In genomic region chr2:71494523-71495155, GRCh38 we compare ENCODE assay signal across 16 cellular contexts. TPM values are rescaled to one million over a fixed set of nuclear protein-coding genes. Genes with fewer than 3 reads are reported as not detected.
DNase-seq lines count a peak whose midpoint lies in the region; ATAC-seq, FAIRE-seq and TF ChIP-seq lines count a peak whose summit lies in the region.
"Had no signal": no experiment of that assay in that cellular context is flagged by ENCODE, and none has a peak within 500 bp of the region (broad histone marks: within the 10 kb centered on the region; RNA-seq: fewer than 3 reads in every experiment).

No MANE protein-coding gene starts in this region.

- no peak overlapping the region for H3K4me3 ChIP-seq in keratinocyte (ENCODE audit: control insufficient read depth in 2 of 3, extremely low read depth in 1 of 3, insufficient read depth in 2 of 3, low read depth in 1 of 3, low read length in 3 of 3)
- no peak overlapping the region for H3K4me3 ChIP-seq in trophoblast cell (ENCODE audit: low read depth, low read length)
- H3K4me3 ChIP-seq in colonic mucosa, result no peak overlapping the region
- H3K4me3 ChIP-seq: Peyer's patch, SJCRH30 had no signal

- H3K27ac ChIP-seq in keratinocyte (ENCODE audit: control insufficient read depth, insufficient read depth, low read length) (no peak overlapping the region), trophoblast cell (ENCODE audit: low read depth, low read length) (no peak overlapping the region), colonic mucosa (no peak overlapping the region)
- H3K27ac ChIP-seq: Peyer's patch, SJCRH30 had no signal

- FAIRE-seq in keratinocyte (lab: Jason Lieb, UNC), result peak; percentile 5
- FAIRE-seq: A204.1 had no signal

- no peak for ATAC-seq in HG02571 (IDR thresholded peaks at IDR 0.05; ENCODE audit: unreplicated experiment)

- WGBS in trophoblast cell (ENCODE audit: extremely low coverage, insufficient coverage, insufficient read length), result no CpG with 5 or more reads among the region's 1 CpG

- no peak overlapping the region for H3K9ac ChIP-seq in keratinocyte (ENCODE audit: control insufficient read depth, extremely low read depth, insufficient read depth, low read length)
- H3K9ac ChIP-seq in trophoblast cell (ENCODE audit: low read length), result no peak overlapping the region
- no peak overlapping the region for H3K9ac ChIP-seq in colonic mucosa (ENCODE audit: low read depth in 2 of 2, low read length in 2 of 2)

- H2BK12ac ChIP-seq in trophoblast cell (ENCODE audit: low read length), result peak overlapping the region; percentile 28

- peaks cover 1% of the 10 kb centered on the region for H3K9me3 ChIP-seq in keratinocyte (ENCODE audit: control insufficient read depth, low read depth, low read length)
- H3K9me3 ChIP-seq in trophoblast cell (ENCODE audit: insufficient read depth, low read depth, low read length), result no peaks in the 10 kb centered on the region
- no peaks in the 10 kb centered on the region for H3K9me3 ChIP-seq in colonic mucosa
- H3K9me3 ChIP-seq: Peyer's patch, SJCRH30 had no signal

- H3K9me1 ChIP-seq in keratinocyte (ENCODE audit: control insufficient read depth, extremely low read depth, insufficient read depth, low read length), result no peaks in the 10 kb centered on the region

- no peaks in the 10 kb centered on the region for H3K27me3 ChIP-seq in keratinocyte (ENCODE audit: control insufficient read depth, extremely low read depth, insufficient read depth, low read length)
- H3K27me3 ChIP-seq in trophoblast cell (ENCODE audit: insufficient read depth, low read length), result no peaks in the 10 kb centered on the region
- no peaks in the 10 kb centered on the region for H3K27me3 ChIP-seq in colonic mucosa
- H3K27me3 ChIP-seq: Peyer's patch, SJCRH30 had no signal

- H4K20me1 ChIP-seq in keratinocyte (ENCODE audit: control insufficient read depth, extremely low read depth, insufficient read depth, low read length), result no peaks in the 10 kb centered on the region

- dilution Hi-C loops in keratinocyte (cut with MboI; ENCODE audit: extremely low pct_ligation_motif_present, low sequenced_read_pairs), result no loop called here

- H4K8ac ChIP-seq in trophoblast cell (ENCODE audit: low read depth, low read length), result no peak overlapping the region

- H3K18ac ChIP-seq in trophoblast cell (ENCODE audit: low read length), result no peak overlapping the region

- no peak overlapping the region for H3K4ac ChIP-seq in trophoblast cell (ENCODE audit: low read depth, low read length)

- H4K12ac ChIP-seq in trophoblast cell (ENCODE audit: low read depth, low read length), result no peak overlapping the region

- intact Hi-C loops in colonic mucosa (cut with DNase I), result no loop called here

- no peaks in the 10 kb centered on the region for H3K79me2 ChIP-seq in keratinocyte (ENCODE audit: control insufficient read depth, insufficient read depth, low read length)
- H3K79me2 ChIP-seq in trophoblast cell (ENCODE audit: control insufficient read depth, insufficient read depth, low read length, poor library complexity), result no peaks in the 10 kb centered on the region

- TF ChIP-seq CTCF in keratinocyte (optimal IDR thresholded peaks at IDR 0.05 in 1 of 3, IDR thresholded peaks at IDR 0.05 in 1 of 3, conservative IDR thresholded peaks at IDR 0.05 in 1 of 3; ENCODE audit: extremely low read depth in 1 of 3, insufficient read depth in 2 of 3, low read length in 3 of 3) (no peak), colonic mucosa (IDR thresholded peaks at IDR 0.05) (no peak), GM20000 (IDR thresholded peaks at IDR 0.05; ENCODE audit: extremely low read depth, missing control alignments) (no peak)

- H3K4me1 ChIP-seq in keratinocyte (ENCODE audit: control insufficient read depth, extremely low read depth, insufficient read depth, low read length), result peaks cover 41% of the 10 kb centered on the region
- H3K4me1 ChIP-seq in trophoblast cell (ENCODE audit: control insufficient read depth in 1 of 2, insufficient read depth in 2 of 2, low read length in 2 of 2), result peaks cover 6 to 12% of the 10 kb centered on the region in 2 experiments
- H3K4me1 ChIP-seq in colonic mucosa, result no peaks in the 10 kb centered on the region
- H3K4me1 ChIP-seq: Peyer's patch had no signal

- no peak overlapping the region for H4K91ac ChIP-seq in trophoblast cell (ENCODE audit: low read depth, low read length)

- H3K36me3 ChIP-seq in keratinocyte (ENCODE audit: control insufficient read depth in 2 of 2, extremely low read depth in 1 of 2, insufficient read depth in 2 of 2, low read length in 2 of 2) (no peaks in the 10 kb centered on the region), trophoblast cell (ENCODE audit: control insufficient read depth in 1 of 2, insufficient read depth in 2 of 2, low read length in 2 of 2) (peaks cover under 1 to 7% of the 10 kb centered on the region in 2 experiments), colonic mucosa (no peaks in the 10 kb centered on the region)
- H3K36me3 ChIP-seq: Peyer's patch had no signal

- H2AFZ ChIP-seq in keratinocyte (ENCODE audit: control insufficient read depth, low read length) (no peak overlapping the region), trophoblast cell (ENCODE audit: insufficient read depth, low read length, poor library complexity) (no peak overlapping the region)

- H3K14ac ChIP-seq in trophoblast cell (ENCODE audit: low read length), result no peak overlapping the region

- H3K23ac ChIP-seq in trophoblast cell (ENCODE audit: low read length), result no peak overlapping the region

- DNase-seq in ELR (ENCODE audit: low read depth) (peak; percentile 12), RKO (ENCODE audit: low spot score) (peak; percentile 7), keratinocyte (ENCODE audit: low read depth, low spot score) (peak; percentile 17), trophoblast cell (no peak), colonic mucosa (no peak), GM20000 (ENCODE audit: low spot score) (no peak), NCI-H524 treated with DMSO at 0.1 percent for 48 hours (lab: John Stamatoyannopoulos, UW) (no peak)
- DNase-seq: COR-L47, H7, NCI-H1092, NCI-H446 treated with DMSO at 0.1 percent for 48 hours, NCI-H774, SJCRH30 had no signal

- H2BK120ac ChIP-seq in trophoblast cell (ENCODE audit: insufficient read depth, low read length, poor library complexity), result no peak overlapping the region

- peaks cover 8% of the 10 kb centered on the region for H3K79me1 ChIP-seq in trophoblast cell (ENCODE audit: low read length)

- no peak overlapping the region for H3K4me2 ChIP-seq in keratinocyte (ENCODE audit: control insufficient read depth, extremely low read depth, insufficient read depth, low read depth, low read length)
- no peak overlapping the region for H3K4me2 ChIP-seq in trophoblast cell (ENCODE audit: low read length)

- H2BK5ac ChIP-seq in trophoblast cell (ENCODE audit: low read depth, low read length, poor library complexity), result no peak overlapping the region

- H2AK5ac ChIP-seq in trophoblast cell (ENCODE audit: low read length), result peak overlapping the region; percentile 76

RNA-seq across cellular contexts. Expression of gene DYSF, which starts 41.3 kb away (rescaled TPM):
- polyA plus RNA-seq in keratinocyte, result 8.2 to 20.6 TPM (median 12.9 TPM) in 3 replicates
- 7.0 TPM for polyA plus RNA-seq in keratinocyte (2011; ENCODE audit: low read depth)
- 14.7 and 24.2 TPM in 2 replicates for polyA plus RNA-seq in keratinocyte (2011; cell fraction: cytosol; rRNA removed)
- polyA plus RNA-seq in keratinocyte (2011; cell fraction: nucleus; rRNA removed), result 48.2 and 63.8 TPM in 2 replicates
- polyA plus RNA-seq in keratinocyte (2012; ENCODE audit: low replicate concordance), result 6.8 and 29.5 TPM in 2 replicates
- polyA minus RNA-seq in keratinocyte, result 34.1 to 103 TPM (median 39.7 TPM) in 3 replicates
- polyA minus RNA-seq in keratinocyte (2011; cell fraction: cytosol; rRNA and poly(A)+ RNA removed), result 49.5 TPM
- 46.2 and 71.6 TPM in 2 replicates for polyA minus RNA-seq in keratinocyte (2011; cell fraction: nucleus; rRNA and poly(A)+ RNA removed)
- polyA plus RNA-seq in trophoblast cell (2013), result 39.9 and 45.3 TPM in 2 replicates
- total RNA-seq in colonic mucosa, result 1 to 10 TPM; 2.4 to 7.5 TPM

Comparison
In these comparisons a context has a peak if more than half of its experiments do, and no peak if none do; other contexts are left out.
1. DNase-seq: peak in ELR (single experiment), RKO (single experiment) and keratinocyte (single experiment); none in trophoblast cell (0 of 2), colonic mucosa (single experiment), GM20000 (single experiment) and NCI-H524 treated with DMSO at 0.1 percent for 48 hours (single experiment).